Comparison of ENCODE assay signal across 9 cellular contexts in the genomic region with DNA sequence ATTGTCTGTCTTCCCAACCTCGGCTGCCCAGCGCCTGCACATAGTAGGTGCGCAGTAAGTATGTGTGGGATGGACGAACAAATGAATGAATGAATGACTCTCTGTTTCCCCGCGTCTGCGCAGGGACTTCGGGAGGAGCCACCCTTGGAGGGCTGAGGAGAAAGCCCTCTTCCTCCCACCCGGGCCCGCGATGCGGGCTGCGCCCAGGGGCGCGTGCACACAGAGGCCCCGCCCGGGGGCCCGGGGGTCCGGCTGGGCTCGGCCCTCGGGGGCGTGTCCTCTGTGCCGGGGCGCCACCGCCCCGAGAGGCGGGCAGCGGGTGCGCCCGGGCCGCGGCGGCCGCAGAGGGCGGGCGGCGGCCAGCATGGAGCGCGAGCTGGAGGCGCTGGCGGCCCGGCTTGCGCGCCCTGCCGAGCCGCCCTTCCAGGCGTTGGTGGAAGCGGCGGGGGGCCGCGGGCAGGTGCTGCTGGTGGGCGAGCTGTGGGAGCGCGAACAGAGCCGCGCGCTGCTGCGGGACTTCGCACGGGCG. TPM values are rescaled to one million over a fixed set of nuclear protein-coding genes. Genes with fewer than 3 reads are reported as not detected.
A peak's percentile ranks its signal among the peaks of the same experiment; 100 is the strongest.
DNase-seq lines count a peak whose midpoint lies in the region; FAIRE-seq and TF ChIP-seq lines count a peak whose summit lies in the region.
"Had no signal": no experiment of that assay in that cellular context is flagged by ENCODE, and none has a peak within 500 bp of the region (broad histone marks: within the 10 kb centered on the region; RNA-seq: fewer than 3 reads in every experiment).

TSS of gene C2orf72 (plus strand) at position 322 of the 529 bp plus-strand sequence. CDS start at position 365, 43 bp downstream.

- H3K36me3 ChIP-seq in SK-N-MC (ENCODE audit: insufficient read depth, low read length) (no peaks in the 10 kb centered on the region), small intestine (ENCODE audit: control insufficient read depth in 2 of 2, insufficient read depth in 2 of 2, low read length in 2 of 2) (no peaks in the 10 kb centered on the region), OCI-LY7 (ENCODE audit: insufficient read depth, low read length) (no peaks in the 10 kb centered on the region)

- intact Hi-C loops in OCI-LY7 (cut with micrococcal nuclease; ENCODE audit: unreplicated experiment): no loop called here

- H3K36me3 Mint-ChIP-seq in glutamatergic neuron (ENCODE audit: unreplicated experiment): no peaks in the 10 kb centered on the region

- POLR2A ChIA-PET in OCI-LY7 (lab: Charles Lee): no interaction called here

- H3K4me3 ChIP-seq in SK-N-MC (peak within 1 kb of the TSS; percentile 40; the same call in 1 of the 2 replicates), small intestine (ENCODE audit: low read depth in 1 of 2, low read length in 2 of 2) (peak within 1 kb of the TSS; percentile 41 to 67), OCI-LY7 (ENCODE audit: low read depth, low read length, poor library complexity, severe bottlenecking) (no peak within 1 kb of the TSS)

- H3K27me3 ChIP-seq in small intestine (ENCODE audit: control insufficient read depth in 2 of 2, insufficient read depth in 2 of 2, low read length in 2 of 2): peaks cover 0 to 2% of the 10 kb centered on the region in 2 donors

- H3K9ac ChIP-seq in SK-N-MC (ENCODE audit: insufficient read length): no peak within 1 kb of the TSS

- no peaks in the 10 kb centered on the region for H3K4me1 ChIP-seq in small intestine (ENCODE audit: control insufficient read depth in 2 of 2, insufficient read depth in 1 of 2, low read depth in 1 of 2, low read length in 1 of 2)
- peaks cover 13% of the 10 kb centered on the region for H3K4me1 ChIP-seq in OCI-LY7 (ENCODE audit: insufficient read depth, low read length, poor library complexity, severe bottlenecking)

- no peaks in the 10 kb centered on the region for H4K20me1 ChIP-seq in OCI-LY7 (ENCODE audit: insufficient read depth, low read length)

- CTCF ChIA-PET in OCI-LY7 (lab: Charles Lee; ENCODE audit: unreplicated experiment): no interaction called here

- H3K9me2 ChIP-seq in OCI-LY7 (ENCODE audit: insufficient read depth, low read length): no peaks in the 10 kb centered on the region

- no peaks in the 10 kb centered on the region for H3K79me2 ChIP-seq in OCI-LY7 (ENCODE audit: insufficient read depth, low read depth, low read length)

- H3K4me2 ChIP-seq in OCI-LY7 (ENCODE audit: low read length): no peak within 1 kb of the TSS

- FAIRE-seq in small intestine (lab: Jason Lieb, UNC) (no peak), RCC 7860 (lab: Jason Lieb, UNC) (no peak)

- 1 to 4% (median 2%) methylated on average over 19 to 61 of the region's 61 CpGs for WGBS in small intestine, 3 donors

- peaks cover 23% of the 10 kb centered on the region for H3K27me3 Mint-ChIP-seq in glutamatergic neuron (ENCODE audit: unreplicated experiment)

- no peaks in the 10 kb centered on the region for H3K4me1 Mint-ChIP-seq in glutamatergic neuron (ENCODE audit: low read depth, unreplicated experiment)

- H3K9me3 ChIP-seq in SK-N-MC (ENCODE audit: low read depth, low read length) (no peaks in the 10 kb centered on the region), small intestine (ENCODE audit: control insufficient read depth, low read depth) (no peaks in the 10 kb centered on the region), OCI-LY7 (ENCODE audit: low read length) (no peaks in the 10 kb centered on the region)

- no peak for TF ChIP-seq CTCF in glutamatergic neuron (IDR thresholded peaks at IDR 0.05; ENCODE audit: partially characterized antibody, unreplicated experiment)
- TF ChIP-seq CTCF in OCI-LY7 (conservative IDR thresholded peaks at IDR 0.05; ENCODE audit: low read length): no peak

- H3K9me3 Mint-ChIP-seq in glutamatergic neuron (ENCODE audit: unreplicated experiment): peaks cover 6% of the 10 kb centered on the region

- H3K27ac ChIP-seq in SK-N-MC (no peak within 1 kb of the TSS), small intestine (ENCODE audit: low read depth in 1 of 2, low read length in 1 of 2) (no peak within 1 kb of the TSS), OCI-LY7 (ENCODE audit: low read depth, low read length, poor library complexity, severe bottlenecking) (no peak within 1 kb of the TSS)

- peak within 1 kb of the TSS; percentile 64 for H3K4me3 Mint-ChIP-seq in glutamatergic neuron (ENCODE audit: unreplicated experiment)

- H2AFZ ChIP-seq in OCI-LY7 (ENCODE audit: low read length): no peak within 1 kb of the TSS

- DNase-seq in NCI-H1417 (lab: John Stamatoyannopoulos, UW): peak in 2 of 3 experiments; percentile 66 to 67
- DNase-seq in NCI-H1417 treated with DMSO at 0.1 percent for 48 hours (lab: John Stamatoyannopoulos, UW): no peak
- DNase-seq in SK-N-MC (ENCODE audit: low read depth, low spot score): no peak
- DNase-seq in glutamatergic neuron: peak; percentile 55
- DNase-seq in small intestine: peak; percentile 25
- DNase-seq in activated effector memory CD4-positive, alpha-beta T cell treated with Interleukin-2 at 50 U/mL for 16 hours: no peak
- no peak for DNase-seq in RCC 7860 (ENCODE audit: low spot score)
- no peak for DNase-seq in OCI-LY7 (ENCODE audit: low spot score)

- no TSS peak for BruUV-seq in OCI-LY7 (replicated peaks; lab: Mats Ljungman, UMichigan)

- H3K27ac Mint-ChIP-seq in glutamatergic neuron (ENCODE audit: unreplicated experiment): no peak within 1 kb of the TSS

RNA-seq across cellular contexts. Expression of gene C2orf72, which starts in this region (rescaled TPM):
- total RNA-seq in glutamatergic neuron (ENCODE audit: unreplicated experiment) (0.42 TPM), OCI-LY7 (2022) (not detected in 2 replicates)
- 10 to 100 TPM in 1 of 3 donors, 1 to 10 TPM in 2; 6.5 to 17.4 (median 7.6) TPM for polyA plus RNA-seq in small intestine
- total RNA-seq in OCI-LY7 (2014; rRNA removed; shearing (Covaris generic)): not detected in 2 replicates
- total RNA-seq: myocyte had no signal

Comparison
In these comparisons a context has a peak if more than half of its experiments do, and no peak if none do; other contexts are left out.
1. DNase-seq: peak in NCI-H1417 (2 of 3) and small intestine (single experiment); none in NCI-H1417 treated with DMSO at 0.1 percent for 48 hours (single experiment), SK-N-MC (single experiment), activated effector memory CD4-positive, alpha-beta T cell treated with Interleukin-2 at 50 U/mL for 16 hours (single experiment), RCC 7860 (single experiment) and OCI-LY7 (single experiment).
2. Peak in DNase-seq in glutamatergic neuron; RNA of the gene not detected or under 1 TPM.